11 cellular contexts compared by ENCODE assay signal in genomic region chr20:4951299-4951698, GRCh38. TPM values are rescaled to one million over a fixed set of nuclear protein-coding genes. Genes with fewer than 3 reads are reported as not detected.
DNase-seq lines count a peak whose midpoint lies in the region; ATAC-seq and TF ChIP-seq lines count a peak whose summit lies in the region.
"Had no signal": no experiment of that assay in that cellular context is flagged by ENCODE, and none has a peak within 500 bp of the region (broad histone marks: within the 10 kb centered on the region; RNA-seq: fewer than 3 reads in every experiment).

No MANE protein-coding gene starts in this region.

- peaks cover 5% of the 10 kb centered on the region for H3K36me3 Mint-ChIP-seq in WTC11
- peaks cover 3 to 32% (median 10%) of the 10 kb centered on the region in 5 donors for H3K36me3 Mint-ChIP-seq in naive thymus-derived CD4-positive, alpha-beta T cell

- H3K9me3 ChIP-seq in SJCRH30 (replicated peaks), result no peaks in the 10 kb centered on the region
- H3K9me3 ChIP-seq in naive thymus-derived CD4-positive, alpha-beta T cell (ENCODE audit: control insufficient read depth in 2 of 3, low read length in 3 of 3), result no peaks in the 10 kb centered on the region

- H3K4me1 Mint-ChIP-seq in WTC11, result peaks cover 31% of the 10 kb centered on the region
- H3K4me1 Mint-ChIP-seq in naive thymus-derived CD4-positive, alpha-beta T cell, result peaks cover 16 to 37% (median 25%) of the 10 kb centered on the region in 7 donors

- CTCF ChIA-PET in WTC11 (lab: Charles Lee), result no interaction called here
- CTCF ChIA-PET in naive thymus-derived CD4-positive, alpha-beta T cell (lab: Charles Lee), result interaction anchor here (1.0 to 2.0 kb wide), 2 partner anchors 145 to 150 kb away, joined by 3 to 5 read pairs; no protein-coding TSS in a partner anchor

- TF ChIP-seq CTCF in WTC11 (IDR thresholded peaks at IDR 0.05), result no peak

- intact Hi-C loops in naive thymus-derived CD4-positive, alpha-beta T cell (cut with micrococcal nuclease), result no loop called here

- no peaks in the 10 kb centered on the region for H3K27me3 ChIP-seq in SJCRH30
- H3K27me3 ChIP-seq in naive thymus-derived CD4-positive, alpha-beta T cell (ENCODE audit: control insufficient read depth in 2 of 2, insufficient read depth in 2 of 2, low read length in 2 of 2), result no peaks in the 10 kb centered on the region

- no peak overlapping the region for H3K27ac ChIP-seq in SJCRH30
- no peak overlapping the region for H3K27ac ChIP-seq in naive thymus-derived CD4-positive, alpha-beta T cell (ENCODE audit: low read depth, low read length)

- no peak for ATAC-seq in WTC11
- ATAC-seq in HG02852 (IDR thresholded peaks at IDR 0.05; ENCODE audit: unreplicated experiment), result no peak
- no peak for ATAC-seq in naive thymus-derived CD4-positive, alpha-beta T cell

- no peaks in the 10 kb centered on the region for H3K27me3 Mint-ChIP-seq in WTC11 (ENCODE audit: low read depth)
- H3K27me3 Mint-ChIP-seq in naive thymus-derived CD4-positive, alpha-beta T cell, result no peaks in the 10 kb centered on the region
- H3K27me3 Mint-ChIP-seq: naive B cell had no signal

- no peak overlapping the region for H3K4me3 Mint-ChIP-seq in WTC11
- no peak overlapping the region for H3K4me3 Mint-ChIP-seq in naive thymus-derived CD4-positive, alpha-beta T cell
- H3K4me3 Mint-ChIP-seq: activated T-helper 1 cell treated with anti-CD3 and anti-CD28 coated beads, Interleukin-12 subunit alpha, Interleukin-12 subunit beta, Interleukin-2, Interleukin-4 antibody, amounts not matched to agents 30 ng/mL and 10 ng/mL and 1 ng/mL, durations not matched to agents 14 hours and 24 hours and 36 hours; naive B cell had no signal

- H3K4me1 ChIP-seq in SJCRH30, result no peaks in the 10 kb centered on the region
- H3K4me1 ChIP-seq in naive thymus-derived CD4-positive, alpha-beta T cell (ENCODE audit: control insufficient read depth in 2 of 2, insufficient read depth in 2 of 2, low read length in 2 of 2), result no peaks in the 10 kb centered on the region

- peak overlapping the region; percentile 19; the same call in 1 of the 2 replicates for H3K27ac Mint-ChIP-seq in WTC11
- H3K27ac Mint-ChIP-seq in naive thymus-derived CD4-positive, alpha-beta T cell, result peak overlapping the region in 2 of 9 donors; percentile 9 to 29
- H3K27ac Mint-ChIP-seq: activated T-helper 1 cell treated with anti-CD3 and anti-CD28 coated beads, Interleukin-12 subunit alpha, Interleukin-12 subunit beta, Interleukin-2, Interleukin-4 antibody, amounts not matched to agents 30 ng/mL and 10 ng/mL and 1 ng/mL, durations not matched to agents 14 hours and 24 hours and 36 hours had no signal

- POLR2A ChIA-PET in WTC11 (lab: Charles Lee), result no interaction called here
- POLR2A ChIA-PET in naive thymus-derived CD4-positive, alpha-beta T cell (lab: Charles Lee), result interaction anchor here (0.6 kb wide), 1 partner anchor 254 kb away, joined by 3 read pairs; no protein-coding TSS in a partner anchor

- peak; percentile 65 for DNase-seq in Daoy (ENCODE audit: low read depth)
- DNase-seq in WTC11 (ENCODE audit: low spot score), result no peak
- DNase-seq in globus pallidus (ENCODE audit: low spot score), result peak; percentile 89
- peak; percentile 87 for DNase-seq in pulmonary artery endothelial cell (ENCODE audit: low read depth, low spot score)
- DNase-seq in SJCRH30, result no peak
- DNase-seq in NCI-H187 (lab: John Stamatoyannopoulos, UW), result no peak
- no peak for DNase-seq in naive thymus-derived CD4-positive, alpha-beta T cell
- DNase-seq: naive B cell, NCI-H748 treated with DMSO at 0.1 percent for 48 hours had no signal

- no peaks in the 10 kb centered on the region for H3K9me3 Mint-ChIP-seq in WTC11
- H3K9me3 Mint-ChIP-seq in naive thymus-derived CD4-positive, alpha-beta T cell, result no peaks in the 10 kb centered on the region
- H3K9me3 Mint-ChIP-seq: naive B cell had no signal

- H3K4me3 ChIP-seq in SJCRH30, result no peak overlapping the region
- H3K4me3 ChIP-seq in naive thymus-derived CD4-positive, alpha-beta T cell (ENCODE audit: low read length), result no peak overlapping the region

- 0 out of 2 replicates have a peak, but pooled peaks cover 6% of the 10 kb centered on the region for H3K36me3 ChIP-seq in SJCRH30
- peaks cover 0 to 10% (median 0%) of the 10 kb centered on the region in 3 experiments for H3K36me3 ChIP-seq in naive thymus-derived CD4-positive, alpha-beta T cell (ENCODE audit: control insufficient read depth in 2 of 3, insufficient read depth in 3 of 3, low read length in 3 of 3)

TF ChIP-seq in WTC11, 78 proteins besides CTCF, POLR2A, EP300 and RAD21 (continues in another document):
- no peak for TF ChIP-seq MXD4 (CRISPR knock-in tag; IDR thresholded peaks at IDR 0.05; ENCODE audit: borderline replicate concordance)
- no peak for TF ChIP-seq JAZF1 (CRISPR knock-in tag; IDR thresholded peaks at IDR 0.05)
- TF ChIP-seq NFATC4 (CRISPR knock-in tag; IDR thresholded peaks at IDR 0.05), result no peak
- TF ChIP-seq PRRX2 (CRISPR knock-in tag; IDR thresholded peaks at IDR 0.05), result no peak
- TF ChIP-seq TEAD1 (CRISPR knock-in tag; IDR thresholded peaks at IDR 0.05), result no peak
- TF ChIP-seq HMGXB4 (CRISPR knock-in tag; IDR thresholded peaks at IDR 0.05), result no peak
- TF ChIP-seq NR1H2 (CRISPR knock-in tag; IDR thresholded peaks at IDR 0.05), result no peak
- TF ChIP-seq CBFB (CRISPR knock-in tag; IDR thresholded peaks at IDR 0.05; ENCODE audit: low read depth), result no peak
- TF ChIP-seq, protein P1, sequence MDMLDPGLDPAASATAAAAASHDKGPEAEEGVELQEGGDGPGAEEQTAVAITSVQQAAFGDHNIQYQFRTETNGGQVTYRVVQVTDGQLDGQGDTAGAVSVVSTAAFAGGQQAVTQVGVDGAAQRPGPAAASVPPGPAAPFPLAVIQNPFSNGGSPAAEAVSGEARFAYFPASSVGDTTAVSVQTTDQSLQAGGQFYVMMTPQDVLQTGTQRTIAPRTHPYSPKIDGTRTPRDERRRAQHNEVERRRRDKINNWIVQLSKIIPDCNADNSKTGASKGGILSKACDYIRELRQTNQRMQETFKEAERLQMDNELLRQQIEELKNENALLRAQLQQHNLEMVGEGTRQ (CRISPR knock-in tag; IDR thresholded peaks at IDR 0.05), result no peak
- no peak for TF ChIP-seq NFYB (CRISPR knock-in tag; conservative IDR thresholded peaks at IDR 0.05; ENCODE audit: low read depth)
- TF ChIP-seq, protein P2, sequence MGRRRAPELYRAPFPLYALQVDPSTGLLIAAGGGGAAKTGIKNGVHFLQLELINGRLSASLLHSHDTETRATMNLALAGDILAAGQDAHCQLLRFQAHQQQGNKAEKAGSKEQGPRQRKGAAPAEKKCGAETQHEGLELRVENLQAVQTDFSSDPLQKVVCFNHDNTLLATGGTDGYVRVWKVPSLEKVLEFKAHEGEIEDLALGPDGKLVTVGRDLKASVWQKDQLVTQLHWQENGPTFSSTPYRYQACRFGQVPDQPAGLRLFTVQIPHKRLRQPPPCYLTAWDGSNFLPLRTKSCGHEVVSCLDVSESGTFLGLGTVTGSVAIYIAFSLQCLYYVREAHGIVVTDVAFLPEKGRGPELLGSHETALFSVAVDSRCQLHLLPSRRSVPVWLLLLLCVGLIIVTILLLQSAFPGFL (CRISPR knock-in tag; IDR thresholded peaks at IDR 0.05; ENCODE audit: borderline replicate concordance), result no peak
- TF ChIP-seq ZNF671 (CRISPR knock-in tag; IDR thresholded peaks at IDR 0.05), result no peak
- no peak for TF ChIP-seq IRF2 (CRISPR knock-in tag; IDR thresholded peaks at IDR 0.05; ENCODE audit: borderline replicate concordance, low read depth)
- TF ChIP-seq SMAD4 (CRISPR knock-in tag; IDR thresholded peaks at IDR 0.05), result no peak
- no peak for TF ChIP-seq SP1 (CRISPR knock-in tag; conservative IDR thresholded peaks at IDR 0.05)
- no peak for TF ChIP-seq ZNF425 (CRISPR knock-in tag; conservative IDR thresholded peaks at IDR 0.05)

RNA-seq across cellular contexts. Expression of gene SLC23A2, which starts 50.0 kb away (rescaled TPM):
- 4.7 and 6.2 TPM in 2 replicates for total RNA-seq in Daoy (2014; rRNA removed; shearing (Covaris generic))
- 10.7 to 14.5 TPM (median 12.0 TPM) in 3 replicates for total RNA-seq in WTC11 (2021)
- 11.0 and 13.4 TPM in 2 replicates for total RNA-seq in pulmonary artery endothelial cell
- total RNA-seq in SJCRH30 (2014; rRNA removed; shearing (Covaris generic)), result 19.1 and 21.1 TPM in 2 replicates
- 10 to 100 TPM; 19.2 to 32.4 (median 29.6) TPM for total RNA-seq in naive thymus-derived CD4-positive, alpha-beta T cell
- polyA plus RNA-seq in naive thymus-derived CD4-positive, alpha-beta T cell, result 1 to 10 TPM; 7.6 to 8.1 TPM

Comparison
In these comparisons a context has a peak if more than half of its experiments do, and no peak if none do; other contexts are left out.
1. DNase-seq: peak in Daoy (single experiment), globus pallidus (single experiment) and pulmonary artery endothelial cell (single experiment); none in WTC11 (single experiment), SJCRH30 (0 of 2), NCI-H187 (0 of 2) and naive thymus-derived CD4-positive, alpha-beta T cell (0 of 9).